ENCODE assay signal across 15 cellular contexts in genomic region chr6:1082040-1082935, GRCh38.
A peak's percentile ranks its signal among the peaks of the same experiment; 100 is the strongest.
DNase-seq lines count a peak whose midpoint lies in the region; ATAC-seq and TF ChIP-seq lines count a peak whose summit lies in the region.
"Had no signal": no experiment of that assay in that cellular context is flagged by ENCODE, and none has a peak within 500 bp of the region (broad histone marks: within the 10 kb centered on the region; RNA-seq: fewer than 3 reads in every experiment).

No MANE protein-coding gene starts in this region.

- no peaks in the 10 kb centered on the region for H3K9me3 ChIP-seq in mucosa of stomach (ENCODE audit: control insufficient read depth, low read length)
- H3K9me3 ChIP-seq: neutrophil, thoracic aorta had no signal

- H3K27ac ChIP-seq in coronary artery = no peak overlapping the region
- H3K27ac ChIP-seq: neutrophil, thoracic aorta had no signal

- no peak for DNase-seq in Calu3
- peak; percentile 5 for DNase-seq in MV-4-11 (lab: John Stamatoyannopoulos, UW)
- DNase-seq in coronary artery (ENCODE audit: low spot score) = peak; percentile 36
- DNase-seq in stimulated activated CD4-positive, alpha-beta T cell treated with anti-CD3 and anti-CD28 coated beads, Interleukin-1b, Interleukin-23, amount 100 ng/mL, for 48 hours = no peak
- DNase-seq in SIG-M5 (lab: John Stamatoyannopoulos, UW) = no peak
- DNase-seq: CD4-positive, CD25-positive, alpha-beta regulatory T cell; left cardiac atrium; NK-92 treated with Interleukin-12 subunit alpha and Interleukin-12 subunit beta, amount 100 ng/mL, for 24 hours had no signal

- peaks cover 14% of the 10 kb centered on the region for H3K4me1 Mint-ChIP-seq in Calu3 (ENCODE audit: low read depth, unreplicated experiment)
- H3K4me1 Mint-ChIP-seq: CD4-positive, CD25-positive, alpha-beta regulatory T cell had no signal

- CTCF ChIA-PET in Calu3 (lab: Charles Lee) = no interaction called here

- H3K27me3 Mint-ChIP-seq in Calu3 (ENCODE audit: unreplicated experiment) = no peaks in the 10 kb centered on the region

- no peaks in the 10 kb centered on the region for H3K27me3 ChIP-seq in mucosa of stomach (ENCODE audit: control insufficient read depth, insufficient read depth, low read length)
- H3K27me3 ChIP-seq: neutrophil had no signal

- peak overlapping the region; percentile 70 for H3K27ac Mint-ChIP-seq in Calu3 (ENCODE audit: unreplicated experiment)
- H3K27ac Mint-ChIP-seq: activated naive CD8-positive, alpha-beta T cell; CD4-positive, CD25-positive, alpha-beta regulatory T cell; T-helper 1 cell treated with Interleukin-12 subunit alpha and Interleukin-12 subunit beta and Interleukin-4 antibody, amounts not matched to agents 30 μg/mL and 1 μg/mL, for 36 hours had no signal

- no peak overlapping the region for H3K4me3 Mint-ChIP-seq in Calu3 (ENCODE audit: low read depth, unreplicated experiment)
- H3K4me3 Mint-ChIP-seq: activated naive CD8-positive, alpha-beta T cell; CD4-positive, CD25-positive, alpha-beta regulatory T cell; T-helper 1 cell treated with Interleukin-12 subunit alpha and Interleukin-12 subunit beta and Interleukin-4 antibody, amounts not matched to agents 30 μg/mL and 1 μg/mL, for 36 hours had no signal

- ATAC-seq in HG02870 (IDR thresholded peaks at IDR 0.05; ENCODE audit: unreplicated experiment) (no peak), GM19395 (IDR thresholded peaks at IDR 0.05; ENCODE audit: unreplicated experiment) (no peak)

- no TSS peak for BruUV-seq in Calu3 (replicated peaks; lab: Mats Ljungman, UMichigan)

- TF ChIP-seq CTCF in Calu3 (IDR thresholded peaks at IDR 0.05; ENCODE audit: unreplicated experiment) (no peak), coronary artery (IDR thresholded peaks at IDR 0.05) (no peak)

- peaks cover 37% of the 10 kb centered on the region for H3K4me1 ChIP-seq in mucosa of stomach (ENCODE audit: control insufficient read depth, insufficient read depth, low read length)

- H3K9ac ChIP-seq in mucosa of stomach (ENCODE audit: low read length) = peak overlapping the region; percentile 55

- no peaks in the 10 kb centered on the region for H3K9me3 Mint-ChIP-seq in Calu3 (ENCODE audit: low read depth, unreplicated experiment)
- H3K9me3 Mint-ChIP-seq: T-helper 1 cell treated with Interleukin-12 subunit alpha and Interleukin-12 subunit beta and Interleukin-4 antibody, amounts not matched to agents 30 μg/mL and 1 μg/mL, for 36 hours had no signal

- intact Hi-C loops in Calu3 (cut with micrococcal nuclease; ENCODE audit: unreplicated experiment) = no loop called here

- H3K36me3 ChIP-seq in mucosa of stomach (ENCODE audit: control insufficient read depth, insufficient read depth, low read length) = no peaks in the 10 kb centered on the region
- H3K36me3 ChIP-seq: neutrophil, thoracic aorta had no signal

- no peaks in the 10 kb centered on the region for H3K36me3 Mint-ChIP-seq in Calu3 (ENCODE audit: insufficient read depth, unreplicated experiment)
- H3K36me3 Mint-ChIP-seq: activated naive CD8-positive, alpha-beta T cell; CD4-positive, CD25-positive, alpha-beta regulatory T cell had no signal

- H3K4me3 ChIP-seq in coronary artery = no peak overlapping the region
- H3K4me3 ChIP-seq in mucosa of stomach (ENCODE audit: low read length) = peak overlapping the region; percentile 29
- H3K4me3 ChIP-seq: thoracic aorta had no signal

Comparison
In these comparisons a context has a peak if more than half of its experiments do, and no peak if none do; other contexts are left out.
1. DNase-seq: peak in MV-4-11 (single experiment) and coronary artery (single experiment); none in Calu3 (single experiment), stimulated activated CD4-positive, alpha-beta T cell treated with anti-CD3 and anti-CD28 coated beads, Interleukin-1b, Interleukin-23, amount 100 ng/mL, for 48 hours (single experiment) and SIG-M5 (single experiment).